Comparison of ENCODE assay signal across 18 cellular contexts in genomic region chr2:18684202-18685040, GRCh38.
DNase-seq lines count a peak whose midpoint lies in the region; TF ChIP-seq lines count a peak whose summit lies in the region.
"Had no signal": no experiment of that assay in that cellular context is flagged by ENCODE, and none has a peak within 500 bp of the region (broad histone marks: within the 10 kb centered on the region; RNA-seq: fewer than 3 reads in every experiment).

No MANE protein-coding gene starts in this region.

- H3K9me2 ChIP-seq in Karpas-422 (replicated peaks; ENCODE audit: insufficient read depth, low read length): no peaks in the 10 kb centered on the region

- H3K4me1 ChIP-seq in Karpas-422 (ENCODE audit: low read length): no peaks in the 10 kb centered on the region
- H3K4me1 ChIP-seq: neural progenitor cell, SJSA1, stomach had no signal

- no peak overlapping the region for H3K27ac ChIP-seq in Karpas-422 (ENCODE audit: low read length)
- H3K27ac ChIP-seq: neural progenitor cell, PC-9, SJSA1, stomach had no signal

- H4K20me1 ChIP-seq in Karpas-422 (ENCODE audit: insufficient read depth, low read depth, low read length): no peaks in the 10 kb centered on the region

- TF ChIP-seq CTCF in astrocyte of the spinal cord (IDR thresholded peaks at IDR 0.05; ENCODE audit: low read depth, low read length): no peak

- in situ Hi-C loops in astrocyte of the spinal cord (cut with HindIII; ENCODE audit: low sequenced_read_pairs): no loop called here

- no peaks in the 10 kb centered on the region for H3K27me3 ChIP-seq in Karpas-422 (ENCODE audit: low read length)
- H3K27me3 ChIP-seq: neural progenitor cell, SJSA1, stomach had no signal

- no peaks in the 10 kb centered on the region for H3K79me2 ChIP-seq in Karpas-422 (ENCODE audit: low read length)

- no peak overlapping the region for H3K4me2 ChIP-seq in Karpas-422 (ENCODE audit: low read depth, low read length, poor library complexity, severe bottlenecking)
- H3K4me2 ChIP-seq: neural progenitor cell, PC-9 had no signal

- H3K4me3 ChIP-seq in astrocyte of the spinal cord (ENCODE audit: low read depth, low read length) (no peak overlapping the region), Karpas-422 (ENCODE audit: low read length) (no peak overlapping the region)
- H3K4me3 ChIP-seq: neural progenitor cell, PC-9, SJSA1, stomach had no signal

- intact Hi-C loops in head of caudate nucleus (cut with DNase I): no loop called here

- no peaks in the 10 kb centered on the region for H3K9me3 ChIP-seq in Karpas-422 (ENCODE audit: low read length)
- H3K9me3 ChIP-seq: SJSA1, stomach had no signal

- no peak overlapping the region for H3K9ac ChIP-seq in Karpas-422 (ENCODE audit: low read length)
- H3K9ac ChIP-seq: neural progenitor cell had no signal

- DNase-seq in AG08396 (ENCODE audit: low spot score): peak; percentile 29
- peak; percentile 80 for DNase-seq in HCEC 1CT
- DNase-seq in astrocyte of the spinal cord (ENCODE audit: low read depth, low spot score): peak; percentile 18
- DNase-seq in left kidney (ENCODE audit: low read depth, low spot score): peak; percentile 69
- no peak for DNase-seq in Karpas-422
- no peak for DNase-seq in head of caudate nucleus
- no peak for DNase-seq in T1000 (lab: John Stamatoyannopoulos, UW)
- DNase-seq in medulla oblongata (ENCODE audit: extremely low spot score): no peak
- DNase-seq: ACHN; activated CD4-positive, alpha-beta T cell treated with anti-CD3 and anti-CD28 coated beads for 1 hour; activated naive CD8-positive, alpha-beta T cell treated with anti-CD3 and anti-CD28 coated beads, Interleukin-2, amount 50 U/mL, for 24 hours; hypothalamus; NCI-H1417 treated with DMSO at 0.1 percent for 48 hours; NCI-H82; PC-9; stomach had no signal

- H2AFZ ChIP-seq in Karpas-422 (ENCODE audit: low read length): no peak overlapping the region
- H2AFZ ChIP-seq: neural progenitor cell, PC-9 had no signal

- H3K36me3 ChIP-seq in Karpas-422 (ENCODE audit: insufficient read depth, low read length): no peaks in the 10 kb centered on the region
- H3K36me3 ChIP-seq: neural progenitor cell, SJSA1, stomach had no signal

Comparison
In these comparisons a context has a peak if more than half of its experiments do, and no peak if none do; other contexts are left out.
1. DNase-seq: peak in AG08396 (single experiment), HCEC 1CT (single experiment), astrocyte of the spinal cord (single experiment) and left kidney (single experiment); none in Karpas-422 (single experiment), head of caudate nucleus (0 of 42), T1000 (single experiment) and medulla oblongata (single experiment).